Comparison of ENCODE assay signal across 20 cellular contexts in the genomic region with DNA sequence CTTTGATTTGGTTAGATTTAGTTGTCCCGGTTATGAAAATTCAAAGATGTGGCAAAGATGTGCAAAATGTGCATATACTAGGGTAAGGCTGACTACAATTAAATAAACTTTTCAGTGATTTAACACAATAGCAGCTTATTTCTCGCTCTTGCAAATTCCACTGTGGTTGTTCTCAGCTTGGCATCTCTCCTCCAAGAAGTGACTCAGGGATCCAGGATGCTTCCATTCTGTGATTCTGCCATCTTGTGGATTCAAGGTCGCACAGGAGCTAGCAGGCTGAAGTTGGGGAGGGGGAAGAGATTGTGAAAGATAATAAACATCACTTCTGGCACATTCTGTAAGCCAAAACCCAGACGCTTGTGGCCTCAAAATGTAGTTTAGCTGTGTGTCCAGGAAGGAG.
A peak's percentile ranks its signal among the peaks of the same experiment; 100 is the strongest.
DNase-seq lines count a peak whose midpoint lies in the region; ATAC-seq and TF ChIP-seq lines count a peak whose summit lies in the region.
"Had no signal": no experiment of that assay in that cellular context is flagged by ENCODE, and none has a peak within 500 bp of the region (broad histone marks: within the 10 kb centered on the region; RNA-seq: fewer than 3 reads in every experiment).

No MANE protein-coding gene starts in this region.

- H3K4me3 ChIP-seq in brain microvascular endothelial cell (ENCODE audit: low read depth, low read length) (no peak overlapping the region), stomach smooth muscle (ENCODE audit: low read length in 2 of 2) (no peak overlapping the region), vagina (no peak overlapping the region)
- H3K4me3 ChIP-seq: A549, GM12878, GM23248, HAP-1 had no signal

- H3K36me3 ChIP-seq in brain microvascular endothelial cell (replicated peaks) (no peaks in the 10 kb centered on the region), stomach smooth muscle (ENCODE audit: control insufficient read depth in 2 of 2, insufficient read depth in 2 of 2, low read length in 2 of 2) (peaks cover 47 to 69% of the 10 kb centered on the region in 2 donors), vagina (peaks cover 0 to 6% of the 10 kb centered on the region in 2 donors)
- H3K36me3 ChIP-seq: HAP-1 had no signal

- in situ Hi-C loops in brain microvascular endothelial cell (cut with HindIII; ENCODE audit: low pct_ligation_motif_present, low sequenced_read_pairs), result no loop called here

- H3K9ac ChIP-seq in stomach smooth muscle (ENCODE audit: low read length in 2 of 2), result no peak overlapping the region
- H3K9ac ChIP-seq: GM23248 had no signal

- H3K9me3 ChIP-seq in stomach smooth muscle (ENCODE audit: control insufficient read depth in 2 of 2, low read length in 2 of 2), result peaks cover 0 to 8% of the 10 kb centered on the region in 2 donors
- no peaks in the 10 kb centered on the region for H3K9me3 ChIP-seq in vagina
- H3K9me3 ChIP-seq: A549, HAP-1 had no signal

- H3K27me3 ChIP-seq in brain microvascular endothelial cell (replicated peaks) (no peaks in the 10 kb centered on the region), stomach smooth muscle (ENCODE audit: control insufficient read depth in 1 of 2, insufficient read depth in 2 of 2, low read length in 2 of 2) (no peaks in the 10 kb centered on the region), vagina (no peaks in the 10 kb centered on the region)

- H3K4me1 Mint-ChIP-seq in natural killer cell, result peaks cover 86 to 92% of the 10 kb centered on the region in 2 donors
- peaks cover 68 to 80% of the 10 kb centered on the region in 2 donors for H3K4me1 Mint-ChIP-seq in natural killer cell treated with Interleukin-12 subunit alpha and Interleukin-12 subunit beta and Interleukin-15 and Interleukin-18, amount 100 ng/mL, for 72 hours (ENCODE audit: low read depth in 2 of 2)

- peaks cover 8% of the 10 kb centered on the region for H3K36me3 Mint-ChIP-seq in natural killer cell
- H3K36me3 Mint-ChIP-seq in natural killer cell treated with Interleukin-12 subunit alpha and Interleukin-12 subunit beta and Interleukin-15 and Interleukin-18, amount 100 ng/mL, for 72 hours, result no peaks in the 10 kb centered on the region

- DNase-seq in natural killer cell (no peak), RKO (ENCODE audit: low spot score) (peak; percentile 16), brain microvascular endothelial cell (no peak), cerebellum (ENCODE audit: low spot score) (no peak), vagina (ENCODE audit: extremely low spot score in 2 of 2) (no peak), NCI-H1105 treated with DMSO at 0.1 percent for 48 hours (lab: John Stamatoyannopoulos, UW) (no peak)
- DNase-seq in natural killer cell treated with Interleukin-12 subunit alpha and Interleukin-12 subunit beta and Interleukin-15 and Interleukin-18, amount 100 ng/mL, for 72 hours (ENCODE audit: low spot score), result no peak
- DNase-seq: GM23248, NCI-H1417, NCI-H1694 treated with DMSO at 0.1 percent for 48 hours, NCI-H2081 treated with DMSO at 0.1 percent for 48 hours, NCI-H2171 treated with DMSO at 0.1 percent for 48 hours, NCI-H524 treated with DMSO at 0.1 percent for 48 hours had no signal

- H3K27ac ChIP-seq in brain microvascular endothelial cell (no peak overlapping the region), stomach smooth muscle (ENCODE audit: low read length) (peak overlapping the region; percentile 91), vagina (no peak overlapping the region)
- H3K27ac ChIP-seq: A549, GM23248 had no signal

- H3K9me3 Mint-ChIP-seq in natural killer cell, result peaks cover 0 to 4% of the 10 kb centered on the region in 2 donors
- peaks cover 7% of the 10 kb centered on the region for H3K9me3 Mint-ChIP-seq in natural killer cell treated with Interleukin-12 subunit alpha and Interleukin-12 subunit beta and Interleukin-15 and Interleukin-18, amount 100 ng/mL, for 72 hours

- TF ChIP-seq CTCF in natural killer cell (IDR thresholded peaks at IDR 0.05) (no peak), brain microvascular endothelial cell (IDR thresholded peaks at IDR 0.05; ENCODE audit: low read depth, low read length, missing control alignments) (peak; percentile 28), vagina (IDR thresholded peaks at IDR 0.05) (no peak)

- ATAC-seq in natural killer cell, result no peak
- no peak for ATAC-seq in natural killer cell treated with Interleukin-12 subunit alpha and Interleukin-12 subunit beta and Interleukin-15 and Interleukin-18, amount 100 ng/mL, for 72 hours
- ATAC-seq: A549, GM12878, Right ventricle myocardium inferior had no signal

- peak overlapping the region; percentile 43 for H3K4me3 Mint-ChIP-seq in natural killer cell
- H3K4me3 Mint-ChIP-seq in natural killer cell treated with Interleukin-12 subunit alpha and Interleukin-12 subunit beta and Interleukin-15 and Interleukin-18, amount 100 ng/mL, for 72 hours, result no peak overlapping the region
- H3K4me3 Mint-ChIP-seq: B cell had no signal

- no peak for TF ChIP-seq POLR2A in vagina (IDR thresholded peaks at IDR 0.05)

- intact Hi-C loops in natural killer cell (cut with micrococcal nuclease) (loop anchor here (5.0 kb wide), 1 partner anchor 32 kb away; no protein-coding TSS in a partner anchor), vagina (cut with DNase I) (no loop called here)

- peaks cover 22% of the 10 kb centered on the region for H3K4me1 ChIP-seq in stomach smooth muscle (ENCODE audit: control insufficient read depth, insufficient read depth, low read length)
- peaks cover 13% of the 10 kb centered on the region for H3K4me1 ChIP-seq in vagina
- H3K4me1 ChIP-seq: HAP-1 had no signal

- H3K27me3 Mint-ChIP-seq in natural killer cell (ENCODE audit: low read depth in 2 of 2), result no peaks in the 10 kb centered on the region
- no peaks in the 10 kb centered on the region for H3K27me3 Mint-ChIP-seq in natural killer cell treated with Interleukin-12 subunit alpha and Interleukin-12 subunit beta and Interleukin-15 and Interleukin-18, amount 100 ng/mL, for 72 hours
- H3K27me3 Mint-ChIP-seq: B cell, IgD-negative memory B cell had no signal

- peak overlapping the region; percentile 22 to 67 for H3K27ac Mint-ChIP-seq in natural killer cell
- peak overlapping the region in 1 of 2 donors; percentile 12 for H3K27ac Mint-ChIP-seq in natural killer cell treated with Interleukin-12 subunit alpha and Interleukin-12 subunit beta and Interleukin-15 and Interleukin-18, amount 100 ng/mL, for 72 hours
- H3K27ac Mint-ChIP-seq: B cell, IgD-negative memory B cell had no signal
